Comparison of ENCODE assay signal across 11 cellular contexts in genomic region chr9:136645903-136646754, GRCh38. TPM values are rescaled to one million over a fixed set of nuclear protein-coding genes. Genes with fewer than 3 reads are reported as not detected.
DNase-seq lines count a peak whose midpoint lies in the region; ATAC-seq and TF ChIP-seq lines count a peak whose summit lies in the region.
"Had no signal": no experiment of that assay in that cellular context is flagged by ENCODE, and none has a peak within 500 bp of the region (broad histone marks: within the 10 kb centered on the region; RNA-seq: fewer than 3 reads in every experiment).

No MANE protein-coding gene starts in this region.

- H3K36me3 ChIP-seq in aorta (ENCODE audit: control insufficient read depth in 1 of 2, insufficient read depth in 2 of 2, low read length in 1 of 2) = no peaks in the 10 kb centered on the region

- no peak for DNase-seq in stimulated activated naive CD8-positive, alpha-beta T cell treated with anti-CD3 and anti-CD28 coated beads, Interleukin-15, amount 100 ng/mL, for 72 hours
- DNase-seq in stimulated activated naive CD8-positive, alpha-beta T cell treated with anti-CD3 and anti-CD28 coated beads, Interleukin-15, Interleukin-2, amounts not matched to agents 100 U/mL and 50 U/mL, for 24 hours = no peak
- DNase-seq in fibroblast of pulmonary artery (ENCODE audit: low read depth) = peak; percentile 69
- peak in 1 of 2 donors; percentile 83 for DNase-seq in aorta
- DNase-seq in dedifferentiated amniotic fluid mesenchymal stem cell (ENCODE audit: extremely low spot score) = no peak
- DNase-seq in activated CD8-positive, alpha-beta memory T cell treated with anti-CD3 and anti-CD28 coated beads, Interleukin-2, amount 10 ng/mL, durations not matched to agents 7 days and 5 days = no peak
- DNase-seq: activated CD4-positive, alpha-beta T cell treated with anti-CD3 and anti-CD28 coated beads for 1 hour; NCI-H1105 had no signal

- peaks cover 7% of the 10 kb centered on the region for H3K4me1 Mint-ChIP-seq in stimulated activated naive CD8-positive, alpha-beta T cell treated with anti-CD3 and anti-CD28 coated beads, Interleukin-15, amount 100 ng/mL, for 72 hours
- peaks cover 8% of the 10 kb centered on the region for H3K4me1 Mint-ChIP-seq in nephron
- H3K4me1 Mint-ChIP-seq in activated CD8-positive, alpha-beta memory T cell treated with anti-CD3 and anti-CD28 coated beads, Interleukin-2, amount 10 ng/mL, durations not matched to agents 7 days and 5 days = no peaks in the 10 kb centered on the region

- intact Hi-C loops in aorta (cut with DNase I) = no loop called here

- no peak overlapping the region for H3K4me3 Mint-ChIP-seq in stimulated activated naive CD8-positive, alpha-beta T cell treated with anti-CD3 and anti-CD28 coated beads, Interleukin-15, amount 100 ng/mL, for 72 hours
- H3K4me3 Mint-ChIP-seq in nephron = no peak overlapping the region
- no peak overlapping the region for H3K4me3 Mint-ChIP-seq in activated CD8-positive, alpha-beta memory T cell treated with anti-CD3 and anti-CD28 coated beads, Interleukin-2, amount 10 ng/mL, durations not matched to agents 7 days and 5 days

- H3K27ac ChIP-seq in aorta (ENCODE audit: low read depth in 1 of 2, low read length in 2 of 2) = no peak overlapping the region

- H3K4me1 ChIP-seq in aorta (ENCODE audit: control insufficient read depth in 1 of 2, insufficient read depth in 2 of 2, low read length in 2 of 2) = no peaks in the 10 kb centered on the region

- H3K4me3 ChIP-seq in fibroblast of pulmonary artery (replicated peaks; ENCODE audit: low read depth, low read length) (no peak overlapping the region), aorta (ENCODE audit: low read length in 2 of 2) (no peak overlapping the region)

- H3K9me3 Mint-ChIP-seq in stimulated activated naive CD8-positive, alpha-beta T cell treated with anti-CD3 and anti-CD28 coated beads, Interleukin-15, amount 100 ng/mL, for 72 hours = no peaks in the 10 kb centered on the region
- H3K9me3 Mint-ChIP-seq in nephron = no peaks in the 10 kb centered on the region
- H3K9me3 Mint-ChIP-seq in activated CD8-positive, alpha-beta memory T cell treated with anti-CD3 and anti-CD28 coated beads, Interleukin-2, amount 10 ng/mL, durations not matched to agents 7 days and 5 days (ENCODE audit: low read depth) = no peaks in the 10 kb centered on the region

- peak; percentile 40 for ATAC-seq in stimulated activated naive CD8-positive, alpha-beta T cell treated with anti-CD3 and anti-CD28 coated beads, Interleukin-15, amount 100 ng/mL, for 72 hours
- ATAC-seq in stimulated activated naive CD8-positive, alpha-beta T cell treated with anti-CD3 and anti-CD28 coated beads, Interleukin-15, Interleukin-2, amounts not matched to agents 100 U/mL and 50 U/mL, for 24 hours = no peak
- ATAC-seq in aorta (ENCODE audit: low FRiP score) (peak; percentile 63), GM18873 (IDR thresholded peaks at IDR 0.05; ENCODE audit: low FRiP score, unreplicated experiment) (no peak)
- no peak for ATAC-seq in activated CD8-positive, alpha-beta memory T cell treated with anti-CD3 and anti-CD28 coated beads, Interleukin-2, amount 10 ng/mL, durations not matched to agents 7 days and 5 days
- ATAC-seq: Panc1 had no signal

- no peaks in the 10 kb centered on the region for H3K36me3 Mint-ChIP-seq in nephron (ENCODE audit: low read depth)
- no peaks in the 10 kb centered on the region for H3K36me3 Mint-ChIP-seq in activated CD8-positive, alpha-beta memory T cell treated with anti-CD3 and anti-CD28 coated beads, Interleukin-2, amount 10 ng/mL, durations not matched to agents 7 days and 5 days

- peaks cover 66% of the 10 kb centered on the region for H3K27me3 Mint-ChIP-seq in stimulated activated naive CD8-positive, alpha-beta T cell treated with anti-CD3 and anti-CD28 coated beads, Interleukin-15, amount 100 ng/mL, for 72 hours
- H3K27me3 Mint-ChIP-seq in nephron (ENCODE audit: low read depth) = peaks cover 11% of the 10 kb centered on the region
- peaks cover 38% of the 10 kb centered on the region for H3K27me3 Mint-ChIP-seq in activated CD8-positive, alpha-beta memory T cell treated with anti-CD3 and anti-CD28 coated beads, Interleukin-2, amount 10 ng/mL, durations not matched to agents 7 days and 5 days

- no peaks in the 10 kb centered on the region for H3K27me3 ChIP-seq in aorta (ENCODE audit: control insufficient read depth in 1 of 2, insufficient read depth in 2 of 2, low read length in 1 of 2)

- CTCF ChIA-PET in activated CD8-positive, alpha-beta memory T cell treated with anti-CD3 and anti-CD28 coated beads, Interleukin-2, amount 10 ng/mL, durations not matched to agents 7 days and 5 days (lab: Charles Lee) = interaction anchor here (0.6 to 3.1 kb wide), 6 partner anchors 10 to 161 kb away, joined by 3 to 17 read pairs (median 5); no protein-coding TSS in a partner anchor

- H3K9me3 ChIP-seq in aorta (ENCODE audit: control insufficient read depth, low read length) = no peaks in the 10 kb centered on the region

- H3K27ac Mint-ChIP-seq in stimulated activated naive CD8-positive, alpha-beta T cell treated with anti-CD3 and anti-CD28 coated beads, Interleukin-15, amount 100 ng/mL, for 72 hours = no peak overlapping the region
- no peak overlapping the region for H3K27ac Mint-ChIP-seq in nephron
- H3K27ac Mint-ChIP-seq in activated CD8-positive, alpha-beta memory T cell treated with anti-CD3 and anti-CD28 coated beads, Interleukin-2, amount 10 ng/mL, durations not matched to agents 7 days and 5 days = no peak overlapping the region

- TF ChIP-seq CTCF in fibroblast of pulmonary artery (IDR thresholded peaks at IDR 0.05; ENCODE audit: low read length, missing control alignments) = no peak
- peak in 2 of 3 experiments; percentile 11 to 23 for TF ChIP-seq CTCF in nephron (IDR thresholded peaks at IDR 0.05; ENCODE audit: unreplicated experiment in 3 of 3)

- 38 to 43% methylated on average over 32 to 40 of the region's 40 CpGs for WGBS in aorta, 2 donors

RNA-seq across cellular contexts. Expression of gene EGFL7, which starts 16.6 kb away (rescaled TPM):
- total RNA-seq in aorta = 100 to 1,000 TPM in 1 of 2 donors, 10 to 100 TPM in 1; 78.6 to 308 TPM
- polyA plus RNA-seq in aorta = 10 to 100 TPM; 13.1 to 32.0 TPM
- 1 to 10 TPM in 1 of 2 experiments, under 1 TPM in 1; 0.29 to 1.1 TPM for total RNA-seq in activated CD8-positive, alpha-beta memory T cell treated with anti-CD3 and anti-CD28 coated beads, Interleukin-2, amount 10 ng/mL, durations not matched to agents 7 days and 5 days

RNA-seq across cellular contexts. Expression of gene AGPAT2, which starts 41.1 kb away (rescaled TPM):
- total RNA-seq in aorta = 10 to 100 TPM; 26.9 to 31.5 TPM
- 10 to 100 TPM; 49.5 to 64.9 TPM for polyA plus RNA-seq in aorta
- 10 to 100 TPM; 16.9 to 20.5 TPM for total RNA-seq in activated CD8-positive, alpha-beta memory T cell treated with anti-CD3 and anti-CD28 coated beads, Interleukin-2, amount 10 ng/mL, durations not matched to agents 7 days and 5 days

Comparison
In these comparisons a context has a peak if more than half of its experiments do, and no peak if none do; other contexts are left out.
1. ATAC-seq: peak in stimulated activated naive CD8-positive, alpha-beta T cell treated with anti-CD3 and anti-CD28 coated beads, Interleukin-15, amount 100 ng/mL, for 72 hours (single experiment) and aorta (single experiment); none in stimulated activated naive CD8-positive, alpha-beta T cell treated with anti-CD3 and anti-CD28 coated beads, Interleukin-15, Interleukin-2, amounts not matched to agents 100 U/mL and 50 U/mL, for 24 hours (single experiment), activated CD8-positive, alpha-beta memory T cell treated with anti-CD3 and anti-CD28 coated beads, Interleukin-2, amount 10 ng/mL, durations not matched to agents 7 days and 5 days (single experiment) and GM18873 (single experiment).
2. RNA of gene EGFL7, which starts 16.6 kb away (total RNA-seq): 78.6 to 308 TPM in aorta; 0.29 to 1.1 TPM in activated CD8-positive, alpha-beta memory T cell treated with anti-CD3 and anti-CD28 coated beads, Interleukin-2, amount 10 ng/mL, durations not matched to agents 7 days and 5 days; every median in the first group is over 10 times any median in the second.